In the genomic region with DNA sequence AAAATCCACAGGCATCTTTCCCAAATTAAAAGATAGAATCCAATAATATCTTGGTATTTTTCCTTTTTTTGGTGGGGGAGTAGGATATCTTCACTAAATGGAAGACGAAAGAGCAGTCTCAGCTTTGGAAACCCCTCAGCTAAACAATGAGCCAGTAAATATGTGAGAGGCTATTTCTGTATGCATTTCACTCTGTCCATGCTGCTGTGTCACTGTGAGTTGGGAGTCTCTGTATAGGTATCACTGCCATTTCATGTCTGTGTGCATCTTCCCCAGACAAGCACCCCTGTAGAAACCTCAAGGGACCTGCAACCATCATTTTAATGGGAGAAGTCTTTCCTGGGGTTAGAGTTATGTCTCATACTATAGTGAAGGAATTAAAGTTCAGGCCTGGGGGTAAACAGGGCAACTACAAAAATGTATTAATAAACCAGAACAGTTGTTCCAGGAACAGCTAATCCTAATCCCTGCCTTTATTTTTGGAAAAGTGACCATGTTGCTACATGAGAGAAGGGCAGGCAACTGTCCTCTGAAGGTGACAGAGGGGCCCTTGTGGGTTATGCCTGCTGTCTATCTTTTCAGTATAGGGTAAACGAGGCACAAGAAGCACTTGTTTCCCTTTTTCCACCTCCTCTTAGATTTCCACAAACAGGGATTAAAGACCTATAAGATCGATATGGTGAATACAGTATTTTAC, we compare ENCODE assay signal across 1 cellular context.
TF ChIP-seq lines count a peak whose summit lies in the region.

No MANE protein-coding gene starts in this region.

TF ChIP-seq in IMR-90, 13 proteins besides CTCF, POLR2A, EP300 and RAD21 (continued from another document):
- TF ChIP-seq, protein P1, sequence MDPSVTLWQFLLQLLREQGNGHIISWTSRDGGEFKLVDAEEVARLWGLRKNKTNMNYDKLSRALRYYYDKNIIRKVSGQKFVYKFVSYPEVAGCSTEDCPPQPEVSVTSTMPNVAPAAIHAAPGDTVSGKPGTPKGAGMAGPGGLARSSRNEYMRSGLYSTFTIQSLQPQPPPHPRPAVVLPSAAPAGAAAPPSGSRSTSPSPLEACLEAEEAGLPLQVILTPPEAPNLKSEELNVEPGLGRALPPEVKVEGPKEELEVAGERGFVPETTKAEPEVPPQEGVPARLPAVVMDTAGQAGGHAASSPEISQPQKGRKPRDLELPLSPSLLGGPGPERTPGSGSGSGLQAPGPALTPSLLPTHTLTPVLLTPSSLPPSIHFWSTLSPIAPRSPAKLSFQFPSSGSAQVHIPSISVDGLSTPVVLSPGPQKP (IDR thresholded peaks at IDR 0.05; ENCODE audit: borderline replicate concordance, low read depth, low read length): no peak
- TF ChIP-seq BHLHE40 (IDR thresholded peaks at IDR 0.05; ENCODE audit: low read depth, low read length): no peak
- no peak for TF ChIP-seq FOS (IDR thresholded peaks at IDR 0.05; ENCODE audit: low read depth, low read length)
- TF ChIP-seq CHD1 (IDR thresholded peaks at IDR 0.05; ENCODE audit: low read depth, low read length): no peak
- no peak for TF ChIP-seq MXI1 (IDR thresholded peaks at IDR 0.05; ENCODE audit: borderline replicate concordance, low read depth, low read length)
- no peak for TF ChIP-seq CEBPB (IDR thresholded peaks at IDR 0.05; ENCODE audit: low read depth, low read length)
